ENCODE assay signal across 16 cellular contexts in genomic region chr1:172753964-172754363, GRCh38.
"Had no signal": no experiment of that assay in that cellular context is flagged by ENCODE, and none has a peak within 500 bp of the region (broad histone marks: within the 10 kb centered on the region; RNA-seq: fewer than 3 reads in every experiment).

No MANE protein-coding gene starts in this region.

- H3K4me3 ChIP-seq: gastrocnemius medialis had no signal

- H3K27ac Mint-ChIP-seq: activated T-helper 1 cell treated with anti-CD3 and anti-CD28 coated beads, Interleukin-12 subunit alpha, Interleukin-12 subunit beta, Interleukin-2, Interleukin-4 antibody, amounts not matched to agents 30 ng/mL and 10 ng/mL and 1 ng/mL, durations not matched to agents 14 hours and 24 hours and 36 hours; dendritic cell treated with granulocyte-macrophage colony-stimulating factor and Interleukin-4, amounts not matched to agents 40 ng/mL and 50 ng/mL, for 4 days; effector memory CD8-positive, alpha-beta T cell had no signal

- H3K4me1 ChIP-seq: gastrocnemius medialis had no signal

- H3K9me3 ChIP-seq: gastrocnemius medialis, neutrophil had no signal

- H3K4me3 Mint-ChIP-seq: activated T-helper 1 cell treated with anti-CD3 and anti-CD28 coated beads, Interleukin-12 subunit alpha, Interleukin-12 subunit beta, Interleukin-2, Interleukin-4 antibody, amounts not matched to agents 30 ng/mL and 10 ng/mL and 1 ng/mL, durations not matched to agents 14 hours and 24 hours and 36 hours; dendritic cell treated with granulocyte-macrophage colony-stimulating factor and Interleukin-4, amounts not matched to agents 40 ng/mL and 50 ng/mL, for 4 days; effector memory CD8-positive, alpha-beta T cell; naive thymus-derived CD8-positive, alpha-beta T cell had no signal

- DNase-seq: activated CD4-positive, CD25-positive, alpha-beta regulatory T cell treated with anti-CD3 and anti-CD28 coated beads, Interleukin-2, amount 50 U/mL, for 72 hours; activated naive CD4-positive, alpha-beta T cell treated with anti-CD3 and anti-CD28 coated beads, Interleukin-2, amount 50 U/mL, for 16 hours; anterior cingulate cortex; cerebellar nuclear complex; effector memory CD8-positive, alpha-beta T cell; gastrocnemius medialis; islet precursor cell; mammary epithelial cell; naive thymus-derived CD8-positive, alpha-beta T cell; retina had no signal

- FAIRE-seq: urothelium cell line had no signal

- H3K36me3 ChIP-seq: gastrocnemius medialis, neutrophil had no signal

- H3K36me3 Mint-ChIP-seq: naive thymus-derived CD8-positive, alpha-beta T cell had no signal

- H3K9me3 Mint-ChIP-seq: activated T-helper 1 cell treated with anti-CD3 and anti-CD28 coated beads, Interleukin-12 subunit alpha, Interleukin-12 subunit beta, Interleukin-2, Interleukin-4 antibody, amounts not matched to agents 30 ng/mL and 10 ng/mL and 1 ng/mL, durations not matched to agents 14 hours and 24 hours and 36 hours; dendritic cell treated with granulocyte-macrophage colony-stimulating factor and Interleukin-4, amounts not matched to agents 40 ng/mL and 50 ng/mL, for 4 days; effector memory CD8-positive, alpha-beta T cell; naive thymus-derived CD8-positive, alpha-beta T cell had no signal

- H3K27ac ChIP-seq: epithelial cell of prostate, gastrocnemius medialis, neutrophil had no signal

- H3K27me3 ChIP-seq: gastrocnemius medialis, neutrophil had no signal

- ATAC-seq: effector memory CD8-positive, alpha-beta T cell; gastrocnemius medialis; left lobe of liver had no signal

- H3K27me3 Mint-ChIP-seq: naive thymus-derived CD8-positive, alpha-beta T cell had no signal
